Comparison of ENCODE assay signal across 23 cellular contexts in genomic region chrX:46298821-46299220, GRCh38.
DNase-seq lines count a peak whose midpoint lies in the region; ATAC-seq and TF ChIP-seq lines count a peak whose summit lies in the region.
"Had no signal": no experiment of that assay in that cellular context is flagged by ENCODE, and none has a peak within 500 bp of the region (broad histone marks: within the 10 kb centered on the region; RNA-seq: fewer than 3 reads in every experiment).

No MANE protein-coding gene starts in this region.

- no peaks in the 10 kb centered on the region for H3K79me2 ChIP-seq in osteoblast (ENCODE audit: insufficient read depth, low read length)

- peak; percentile 36 for DNase-seq in BJ (ENCODE audit: low read depth)
- peak; percentile 74 for DNase-seq in LHCN-M2 (ENCODE audit: low read depth)
- peak; percentile 30 for DNase-seq in dedifferentiated amniotic fluid mesenchymal stem cell (ENCODE audit: extremely low spot score)
- peak; percentile 32 for DNase-seq in osteoblast (ENCODE audit: insufficient read length, low spot score, missing footprints)
- DNase-seq in activated CD8-positive, alpha-beta memory T cell treated with anti-CD3 and anti-CD28 coated beads, Interleukin-2, amount 50 U/mL, for 4 hours, result no peak
- DNase-seq in GM13977 (ENCODE audit: low spot score), result no peak
- DNase-seq: activated CD4-positive, CD25-positive, alpha-beta regulatory T cell treated with anti-CD3 and anti-CD28 coated beads, Interleukin-2, amount 50 U/mL, for 72 hours; activated CD8-positive, alpha-beta memory T cell treated with anti-CD3 and anti-CD28 coated beads for 24 hours; activated T-cell treated with anti-CD3 and anti-CD28 coated beads, Interleukin-2, amount 50 U/mL, for 4 hours; adrenal gland; CD4-positive, CD25-positive, alpha-beta regulatory T cell; dermis blood vessel endothelial cell; GDM1; heart left ventricle; naive thymus-derived CD4-positive, alpha-beta T cell; NCI-H187; occipital lobe; RPMI8226; stimulated activated CD4-positive, alpha-beta T cell treated with anti-CD3 and anti-CD28 coated beads, Interleukin-4, amount 100 ng/mL, for 1 hour; T-helper 1 cell had no signal

- H3K9me3 ChIP-seq in osteoblast (ENCODE audit: low read depth, low read length), result no peaks in the 10 kb centered on the region
- H3K9me3 ChIP-seq: adrenal gland, heart left ventricle, suprapubic skin had no signal

- H3K27me3 ChIP-seq in BJ (ENCODE audit: control insufficient read depth, insufficient read depth, low read length), result 0 out of 2 replicates have a peak, but pooled peaks cover 2% of the 10 kb centered on the region
- H3K27me3 ChIP-seq in osteoblast (ENCODE audit: insufficient read depth, low read length), result peaks cover 4% of the 10 kb centered on the region
- H3K27me3 ChIP-seq: suprapubic skin had no signal

- TF ChIP-seq CTCF in BJ (IDR thresholded peaks at IDR 0.05; ENCODE audit: insufficient read depth, low read depth, low read length) (no peak), osteoblast (IDR thresholded peaks at IDR 0.05; ENCODE audit: extremely low read depth, low read depth, low read length) (no peak), GM13977 (IDR thresholded peaks at IDR 0.05; ENCODE audit: extremely low read depth, insufficient read depth, missing control alignments) (no peak)

- H3K4me2 ChIP-seq in osteoblast (ENCODE audit: insufficient read depth, low read length), result no peak overlapping the region

- no peak overlapping the region for H3K27ac ChIP-seq in osteoblast (ENCODE audit: low read depth, low read length)
- H3K27ac ChIP-seq: adrenal gland, heart left ventricle, suprapubic skin had no signal

- no peaks in the 10 kb centered on the region for H4K20me1 ChIP-seq in osteoblast (ENCODE audit: insufficient read depth, low read length)

- ATAC-seq in GM19395 (IDR thresholded peaks at IDR 0.05; ENCODE audit: unreplicated experiment), result no peak
- ATAC-seq: activated T-cell treated with anti-CD3 and anti-CD28 coated beads, Interleukin-2, amount 50 U/mL, for 4 hours; heart left ventricle; naive thymus-derived CD4-positive, alpha-beta T cell; stimulated activated memory B cell treated with anti-CD40 and anti-IgM and Interleukin-4, amounts not matched to agents 10 μg/mL and 1 μg/mL and 100 μg/mL, for 72 hours had no signal

- POLR2A ChIA-PET in BJ (lab: Charles Lee), result no interaction called here

- H3K4me3 ChIP-seq in BJ (ENCODE audit: low read depth, low read length) (no peak overlapping the region), osteoblast (ENCODE audit: insufficient read depth, low read length) (no peak overlapping the region)
- H3K4me3 ChIP-seq: adrenal gland, heart left ventricle, suprapubic skin had no signal

- CTCF ChIA-PET in BJ (lab: Yijun Ruan, JAX), result no interaction called here

- peaks cover 5% of the 10 kb centered on the region for H3K4me1 ChIP-seq in osteoblast (ENCODE audit: insufficient read depth, low read length)
- H3K4me1 ChIP-seq: adrenal gland, heart left ventricle, suprapubic skin had no signal

- in situ Hi-C loops in GM13977 (cut with MboI; ENCODE audit: low pct_unique_long_range_greater_than_20kb, low sequenced_read_pairs, unreplicated experiment), result no loop called here

- H2AFZ ChIP-seq in osteoblast (ENCODE audit: low read length), result no peak overlapping the region

- H3K36me3 ChIP-seq in BJ (ENCODE audit: control insufficient read depth, insufficient read depth, low read length) (no peaks in the 10 kb centered on the region), osteoblast (ENCODE audit: insufficient read depth, low read length) (no peaks in the 10 kb centered on the region)
- H3K36me3 ChIP-seq: adrenal gland, heart left ventricle, suprapubic skin had no signal

Comparison
In these comparisons a context has a peak if more than half of its experiments do, and no peak if none do; other contexts are left out.
1. DNase-seq: peak in BJ (single experiment), LHCN-M2 (single experiment), dedifferentiated amniotic fluid mesenchymal stem cell (single experiment) and osteoblast (single experiment); none in activated CD8-positive, alpha-beta memory T cell treated with anti-CD3 and anti-CD28 coated beads, Interleukin-2, amount 50 U/mL, for 4 hours (single experiment) and GM13977 (single experiment).